ENCODE assay signal across 1 cellular context in genomic region chr17:28470266-28471126, GRCh38.
TF ChIP-seq lines count a peak whose summit lies in the region.

No MANE protein-coding gene starts in this region.

TF ChIP-seq in HepG2, 621 proteins besides CTCF, POLR2A, EP300 and RAD21:
- TF ChIP-seq ZNF790 (CRISPR knock-in tag; IDR thresholded peaks at IDR 0.05; ENCODE audit: borderline replicate concordance) (no peak), ZGPAT (CRISPR knock-in tag; IDR thresholded peaks at IDR 0.05) (no peak), HNF1A (IDR thresholded peaks at IDR 0.05; ENCODE audit: low read depth) (no peak), HNF1A (CRISPR knock-in tag; IDR thresholded peaks at IDR 0.05; ENCODE audit: borderline replicate concordance) (no peak), FOXA1 (IDR thresholded peaks at IDR 0.05) (no peak), FOXA1 (CRISPR knock-in tag; IDR thresholded peaks at IDR 0.05) (no peak), IRF1 (CRISPR knock-in tag; IDR thresholded peaks at IDR 0.05; ENCODE audit: low read depth) (no peak), ZNF572 (CRISPR knock-in tag; IDR thresholded peaks at IDR 0.05) (no peak), RBM39 (IDR thresholded peaks at IDR 0.05; ENCODE audit: low read depth, low read length, poor library complexity, severe bottlenecking) (no peak), ZNF407 (CRISPR knock-in tag; IDR thresholded peaks at IDR 0.05; ENCODE audit: not compliant biosample characterization) (no peak), ZSCAN25 (CRISPR knock-in tag; IDR thresholded peaks at IDR 0.05) (no peak), ZBTB7B (CRISPR knock-in tag; IDR thresholded peaks at IDR 0.05) (no peak), YEATS4 (CRISPR knock-in tag; IDR thresholded peaks at IDR 0.05; ENCODE audit: borderline replicate concordance) (no peak), ETV6 (CRISPR knock-in tag; conservative IDR thresholded peaks at IDR 0.05) (no peak), ZSCAN20 (CRISPR knock-in tag; IDR thresholded peaks at IDR 0.05; ENCODE audit: borderline replicate concordance) (no peak), AGO1 (IDR thresholded peaks at IDR 0.05; ENCODE audit: low read depth, low read length, poor library complexity, severe bottlenecking) (no peak), ZNF136 (CRISPR knock-in tag; IDR thresholded peaks at IDR 0.05; ENCODE audit: low read depth) (no peak), HCFC1 (IDR thresholded peaks at IDR 0.05; ENCODE audit: low read depth, low read length) (no peak), FOXK2 (IDR thresholded peaks at IDR 0.05) (no peak), TP53 (CRISPR knock-in tag; conservative IDR thresholded peaks at IDR 0.05) (no peak)
